1 cellular context compared by ENCODE assay signal in the genomic region with DNA sequence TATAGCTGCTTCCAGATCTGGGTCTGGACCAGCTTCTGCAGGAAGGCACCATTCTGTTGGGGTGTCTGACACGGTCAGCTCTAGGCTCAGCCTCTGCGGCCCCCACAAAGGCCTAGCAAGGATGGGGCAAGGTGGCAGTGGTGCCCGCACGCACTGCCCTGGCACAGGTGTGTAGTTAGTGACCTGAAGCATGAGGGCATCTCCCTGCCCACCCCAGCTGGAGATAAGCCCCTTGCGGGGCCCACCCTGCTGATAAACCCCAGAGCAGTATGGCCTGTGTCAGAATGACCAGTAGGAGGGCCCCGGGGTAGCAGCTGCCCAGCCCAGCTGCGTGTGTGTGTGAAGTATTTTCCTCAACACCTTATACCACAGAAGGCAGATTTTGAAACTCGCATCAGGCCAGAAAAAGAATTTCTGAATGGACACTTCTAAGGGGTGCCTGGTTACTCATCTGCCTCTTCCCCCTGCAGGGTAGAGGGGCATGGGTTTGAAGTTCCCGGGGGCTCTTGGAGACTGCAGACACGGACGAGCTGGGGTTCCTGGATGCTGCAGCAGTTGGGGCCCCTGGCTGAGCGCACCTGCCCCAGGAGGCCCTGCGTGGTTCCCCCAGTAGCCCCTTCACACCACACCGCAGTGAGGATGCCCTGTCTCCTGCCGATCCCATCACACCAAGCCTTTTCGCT.
TF ChIP-seq lines count a peak whose summit lies in the region.

No MANE protein-coding gene starts in this region.

TF ChIP-seq in HepG2, 621 proteins besides CTCF, POLR2A, EP300 and RAD21 (continues in another document):
- no peak for TF ChIP-seq CHCHD3 (CRISPR knock-in tag; IDR thresholded peaks at IDR 0.05)
- no peak for TF ChIP-seq FOSL1 (CRISPR knock-in tag; IDR thresholded peaks at IDR 0.05; ENCODE audit: borderline replicate concordance)
- TF ChIP-seq FOXK1 (CRISPR knock-in tag; IDR thresholded peaks at IDR 0.05; ENCODE audit: borderline replicate concordance, low read depth) = no peak
- no peak for TF ChIP-seq ZNF562 (CRISPR knock-in tag; IDR thresholded peaks at IDR 0.05; ENCODE audit: borderline replicate concordance)
- no peak for TF ChIP-seq CBX1 (IDR thresholded peaks at IDR 0.05; ENCODE audit: low read depth)
- TF ChIP-seq ZNF441 (CRISPR knock-in tag; IDR thresholded peaks at IDR 0.05; ENCODE audit: borderline replicate concordance) = 0 out of 2 replicates have a peak, but pooled peaks have one; percentile 11
- no peak for TF ChIP-seq IRX3 (CRISPR knock-in tag; IDR thresholded peaks at IDR 0.05; ENCODE audit: borderline replicate concordance, low read depth)
- TF ChIP-seq ELF1 (CRISPR knock-in tag; IDR thresholded peaks at IDR 0.05) = no peak
- no peak for TF ChIP-seq PRMT3 (CRISPR knock-in tag; IDR thresholded peaks at IDR 0.05; ENCODE audit: borderline replicate concordance, low read depth)
- no peak for TF ChIP-seq ZNF792 (CRISPR knock-in tag; IDR thresholded peaks at IDR 0.05)
- no peak for TF ChIP-seq RARG (CRISPR knock-in tag; IDR thresholded peaks at IDR 0.05; ENCODE audit: low read depth)
- peak; percentile 15; the same call in 1 of the 2 replicates for TF ChIP-seq POLR2AphosphoS5 (IDR thresholded peaks at IDR 0.05; ENCODE audit: low read depth, low read length)
- no peak for TF ChIP-seq KAT8 (CRISPR knock-in tag; IDR thresholded peaks at IDR 0.05)
- TF ChIP-seq ZNF563 (CRISPR knock-in tag; IDR thresholded peaks at IDR 0.05) = no peak
- no peak for TF ChIP-seq KLF9 (CRISPR knock-in tag; IDR thresholded peaks at IDR 0.05; ENCODE audit: low read depth)
- 0 out of 2 replicates have a peak, but pooled peaks have one; percentile 3 for TF ChIP-seq ZNF614 (CRISPR knock-in tag; IDR thresholded peaks at IDR 0.05; ENCODE audit: borderline replicate concordance)
- TF ChIP-seq ZNF674 (CRISPR knock-in tag; IDR thresholded peaks at IDR 0.05; ENCODE audit: low read depth) = no peak
- TF ChIP-seq, protein P1, sequence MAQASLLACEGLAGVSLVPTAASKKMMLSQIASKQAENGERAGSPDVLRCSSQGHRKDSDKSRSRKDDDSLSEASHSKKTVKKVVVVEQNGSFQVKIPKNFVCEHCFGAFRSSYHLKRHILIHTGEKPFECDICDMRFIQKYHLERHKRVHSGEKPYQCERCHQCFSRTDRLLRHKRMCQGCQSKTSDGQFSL (CRISPR knock-in tag; IDR thresholded peaks at IDR 0.05) = no peak
- TF ChIP-seq SUZ12 (IDR thresholded peaks at IDR 0.05; ENCODE audit: low read depth, low read length) = no peak
- TF ChIP-seq, protein P2, sequence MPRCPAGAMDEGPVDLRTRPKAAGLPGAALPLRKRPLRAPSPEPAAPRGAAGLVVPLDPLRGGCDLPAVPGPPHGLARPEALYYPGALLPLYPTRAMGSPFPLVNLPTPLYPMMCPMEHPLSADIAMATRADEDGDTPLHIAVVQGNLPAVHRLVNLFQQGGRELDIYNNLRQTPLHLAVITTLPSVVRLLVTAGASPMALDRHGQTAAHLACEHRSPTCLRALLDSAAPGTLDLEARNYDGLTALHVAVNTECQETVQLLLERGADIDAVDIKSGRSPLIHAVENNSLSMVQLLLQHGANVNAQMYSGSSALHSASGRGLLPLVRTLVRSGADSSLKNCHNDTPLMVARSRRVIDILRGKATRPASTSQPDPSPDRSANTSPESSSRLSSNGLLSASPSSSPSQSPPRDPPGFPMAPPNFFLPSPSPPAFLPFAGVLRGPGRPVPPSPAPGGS (CRISPR knock-in tag; IDR thresholded peaks at IDR 0.05) = no peak
- TF ChIP-seq ELF4 (CRISPR knock-in tag; IDR thresholded peaks at IDR 0.05; ENCODE audit: borderline replicate concordance) = 0 out of 2 replicates have a peak, but pooled peaks have one; percentile 44
- TF ChIP-seq BORCS8-MEF2B (CRISPR knock-in tag; IDR thresholded peaks at IDR 0.05) = no peak; the same call in 1 of the 2 replicates
- no peak for TF ChIP-seq ZNF530 (CRISPR knock-in tag; IDR thresholded peaks at IDR 0.05; ENCODE audit: low read depth)
- no peak for TF ChIP-seq ZNF235 (CRISPR knock-in tag; IDR thresholded peaks at IDR 0.05; ENCODE audit: borderline replicate concordance)
- no peak for TF ChIP-seq POGZ (CRISPR knock-in tag; IDR thresholded peaks at IDR 0.05)
- TF ChIP-seq ZBTB7B (CRISPR knock-in tag; IDR thresholded peaks at IDR 0.05) = 0 out of 2 replicates have a peak, but pooled peaks have one; percentile 3
- TF ChIP-seq CBX5 (CRISPR knock-in tag; IDR thresholded peaks at IDR 0.05; ENCODE audit: borderline replicate concordance) = no peak
- TF ChIP-seq ZNF720 (CRISPR knock-in tag; IDR thresholded peaks at IDR 0.05) = no peak
- no peak for TF ChIP-seq ZFP62 (CRISPR knock-in tag; IDR thresholded peaks at IDR 0.05)
- TF ChIP-seq ZNF841 (CRISPR knock-in tag; IDR thresholded peaks at IDR 0.05; ENCODE audit: borderline replicate concordance) = 0 out of 2 replicates have a peak, but pooled peaks have one; percentile 2
- TF ChIP-seq ZNF317 (CRISPR knock-in tag; IDR thresholded peaks at IDR 0.05) = 0 out of 2 replicates have a peak, but pooled peaks have one; percentile 8
- no peak for TF ChIP-seq NFAT5 (CRISPR knock-in tag; IDR thresholded peaks at IDR 0.05)
- TF ChIP-seq FOXO1 (CRISPR knock-in tag; IDR thresholded peaks at IDR 0.05) = no peak
- TF ChIP-seq ZNF644 (CRISPR knock-in tag; IDR thresholded peaks at IDR 0.05; ENCODE audit: low read depth) = no peak
- TF ChIP-seq NR2F1 (CRISPR knock-in tag; IDR thresholded peaks at IDR 0.05) = no peak
- TF ChIP-seq SAFB2 (CRISPR knock-in tag; IDR thresholded peaks at IDR 0.05; ENCODE audit: borderline replicate concordance, low read depth) = peak; percentile 48; the same call in 1 of the 2 replicates
- no peak for TF ChIP-seq MTF1 (CRISPR knock-in tag; IDR thresholded peaks at IDR 0.05)
- peak; percentile 60; the same call in 1 of the 2 replicates for TF ChIP-seq POGK (CRISPR knock-in tag; conservative IDR thresholded peaks at IDR 0.05)
- TF ChIP-seq MATR3 (CRISPR knock-in tag; IDR thresholded peaks at IDR 0.05) = no peak
- no peak for TF ChIP-seq ZFX (CRISPR knock-in tag; IDR thresholded peaks at IDR 0.05; ENCODE audit: low read depth)
- no peak for TF ChIP-seq JUN (CRISPR knock-in tag; IDR thresholded peaks at IDR 0.05)
- TF ChIP-seq, protein P3, sequence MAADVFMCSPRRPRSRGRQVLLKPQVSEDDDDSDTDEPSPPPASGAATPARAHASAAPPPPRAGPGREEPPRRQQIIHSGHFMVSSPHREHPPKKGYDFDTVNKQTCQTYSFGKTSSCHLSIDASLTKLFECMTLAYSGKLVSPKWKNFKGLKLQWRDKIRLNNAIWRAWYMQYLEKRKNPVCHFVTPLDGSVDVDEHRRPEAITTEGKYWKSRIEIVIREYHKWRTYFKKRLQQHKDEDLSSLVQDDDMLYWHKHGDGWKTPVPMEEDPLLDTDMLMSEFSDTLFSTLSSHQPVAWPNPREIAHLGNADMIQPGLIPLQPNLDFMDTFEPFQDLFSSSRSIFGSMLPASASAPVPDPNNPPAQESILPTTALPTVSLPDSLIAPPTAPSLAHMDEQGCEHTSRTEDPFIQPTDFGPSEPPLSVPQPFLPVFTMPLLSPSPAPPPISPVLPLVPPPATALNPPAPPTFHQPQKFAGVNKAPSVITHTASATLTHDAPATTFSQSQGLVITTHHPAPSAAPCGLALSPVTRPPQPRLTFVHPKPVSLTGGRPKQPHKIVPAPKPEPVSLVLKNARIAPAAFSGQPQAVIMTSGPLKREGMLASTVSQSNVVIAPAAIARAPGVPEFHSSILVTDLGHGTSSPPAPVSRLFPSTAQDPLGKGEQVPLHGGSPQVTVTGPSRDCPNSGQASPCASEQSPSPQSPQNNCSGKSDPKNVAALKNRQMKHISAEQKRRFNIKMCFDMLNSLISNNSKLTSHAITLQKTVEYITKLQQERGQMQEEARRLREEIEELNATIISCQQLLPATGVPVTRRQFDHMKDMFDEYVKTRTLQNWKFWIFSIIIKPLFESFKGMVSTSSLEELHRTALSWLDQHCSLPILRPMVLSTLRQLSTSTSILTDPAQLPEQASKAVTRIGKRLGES (CRISPR knock-in tag; IDR thresholded peaks at IDR 0.05; ENCODE audit: borderline replicate concordance) = no peak
- TF ChIP-seq THAP9 (CRISPR knock-in tag; IDR thresholded peaks at IDR 0.05; ENCODE audit: borderline replicate concordance) = no peak
- TF ChIP-seq POLR2G (IDR thresholded peaks at IDR 0.05; ENCODE audit: low read depth, low read length) = no peak; the same call in 1 of the 2 replicates
- TF ChIP-seq ZEB1 (IDR thresholded peaks at IDR 0.05; ENCODE audit: insufficient replicate concordance, low read depth) = peak; percentile 12
- 0 out of 2 replicates have a peak, but pooled peaks have one; percentile 4 for TF ChIP-seq MED1 (CRISPR knock-in tag; IDR thresholded peaks at IDR 0.05)
- TF ChIP-seq ZNF10 (CRISPR knock-in tag; IDR thresholded peaks at IDR 0.05; ENCODE audit: borderline replicate concordance, low read depth) = no peak
- peak; percentile 30; the same call in 1 of the 2 replicates for TF ChIP-seq BRCA1 (CRISPR knock-in tag; IDR thresholded peaks at IDR 0.05)
- TF ChIP-seq ZNF75D (CRISPR knock-in tag; IDR thresholded peaks at IDR 0.05; ENCODE audit: borderline replicate concordance) = no peak
- TF ChIP-seq, protein P4, sequence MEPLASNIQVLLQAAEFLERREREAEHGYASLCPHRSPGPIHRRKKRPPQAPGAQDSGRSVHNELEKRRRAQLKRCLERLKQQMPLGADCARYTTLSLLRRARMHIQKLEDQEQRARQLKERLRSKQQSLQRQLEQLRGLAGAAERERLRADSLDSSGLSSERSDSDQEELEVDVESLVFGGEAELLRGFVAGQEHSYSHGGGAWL (CRISPR knock-in tag; IDR thresholded peaks at IDR 0.05) = peak; percentile 39; the same call in 1 of the 2 replicates
- no peak for TF ChIP-seq PHF5A (CRISPR knock-in tag; IDR thresholded peaks at IDR 0.05; ENCODE audit: low read depth, unreplicated experiment)
- TF ChIP-seq NFRKB (IDR thresholded peaks at IDR 0.05) = no peak
- no peak for TF ChIP-seq FOXJ3 (CRISPR knock-in tag; IDR thresholded peaks at IDR 0.05; ENCODE audit: borderline replicate concordance)
- no peak for TF ChIP-seq HES4 (CRISPR knock-in tag; IDR thresholded peaks at IDR 0.05; ENCODE audit: borderline replicate concordance)
- TF ChIP-seq NR3C1 (CRISPR knock-in tag; IDR thresholded peaks at IDR 0.05) = no peak
- 0 out of 2 replicates have a peak, but pooled peaks have one; percentile 12 for TF ChIP-seq ZNF589 (CRISPR knock-in tag; conservative IDR thresholded peaks at IDR 0.05)
